5 cellular contexts compared by ENCODE assay signal in genomic region chr5:41022600-41022999, GRCh38. TPM values are rescaled to one million over a fixed set of nuclear protein-coding genes. Genes with fewer than 3 reads are reported as not detected.
"Had no signal": no experiment of that assay in that cellular context is flagged by ENCODE, and none has a peak within 500 bp of the region (broad histone marks: within the 10 kb centered on the region; RNA-seq: fewer than 3 reads in every experiment).

No MANE protein-coding gene starts in this region.

RNA-seq across cellular contexts. Expression of gene MROH2B, which starts 48.5 kb away (rescaled TPM):
- total RNA-seq: GM23338, H4, H7, HFFc6, IMR-90 had no signal
- polyA plus RNA-seq: GM23338, IMR-90 had no signal
